ENCODE assay signal across 14 cellular contexts in the genomic region with DNA sequence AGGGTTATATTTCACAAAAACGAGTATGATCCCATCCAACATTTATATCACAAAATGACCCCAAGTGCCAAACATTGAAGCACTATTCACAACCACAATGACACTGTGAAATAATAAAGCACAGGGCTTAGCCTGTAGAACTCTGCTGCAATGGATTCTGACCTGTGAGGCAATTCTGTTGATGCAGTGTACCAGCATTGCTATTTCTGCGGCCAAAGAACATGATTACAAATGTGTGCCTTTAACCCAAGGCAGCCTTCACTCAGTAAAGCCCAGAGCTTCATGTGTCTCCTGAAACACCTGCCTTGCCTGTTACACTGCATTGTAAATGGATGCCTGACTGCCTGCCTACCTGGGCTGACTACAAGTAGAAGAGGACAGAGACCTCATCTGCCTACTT.
DNase-seq lines count a peak whose midpoint lies in the region; ATAC-seq and TF ChIP-seq lines count a peak whose summit lies in the region.
"Had no signal": no experiment of that assay in that cellular context is flagged by ENCODE, and none has a peak within 500 bp of the region (broad histone marks: within the 10 kb centered on the region; RNA-seq: fewer than 3 reads in every experiment).

No MANE protein-coding gene starts in this region.

- no peaks in the 10 kb centered on the region for H4K20me1 ChIP-seq in Loucy (ENCODE audit: insufficient read depth, low read length, poor library complexity, severe bottlenecking)
- H4K20me1 ChIP-seq: BLaER1 treated with 17β-estradiol and CSF1 and Interleukin-3, amounts not matched to agents 10 nM and 100 nM had no signal

- 0 out of 2 replicates have a peak, but pooled peaks cover under 1% of the 10 kb centered on the region for H3K79me2 ChIP-seq in Loucy (ENCODE audit: insufficient read depth, low read length)

- H3K4me1 ChIP-seq in Loucy (ENCODE audit: insufficient read depth, low read length, poor library complexity, severe bottlenecking) = peaks cover 25% of the 10 kb centered on the region
- H3K4me1 ChIP-seq in transverse colon = peaks cover 4 to 16% (median 7%) of the 10 kb centered on the region in 4 donors

- TF ChIP-seq EP300 in transverse colon (IDR thresholded peaks at IDR 0.05; ENCODE audit: low read depth) = no peak

- H3K27me3 ChIP-seq in Loucy (ENCODE audit: insufficient read depth, low read length, poor library complexity, severe bottlenecking) (no peaks in the 10 kb centered on the region), transverse colon (no peaks in the 10 kb centered on the region)
- H3K27me3 ChIP-seq: BLaER1 treated with 17β-estradiol and CSF1 and Interleukin-3, amounts not matched to agents 10 nM and 100 nM had no signal

- no peak overlapping the region for H2AFZ ChIP-seq in Loucy (ENCODE audit: low read length)
- H2AFZ ChIP-seq: GM23338 had no signal

- TF ChIP-seq CTCF in Loucy (conservative IDR thresholded peaks at IDR 0.05; ENCODE audit: low read length) (no peak), transverse colon (IDR thresholded peaks at IDR 0.05) (no peak)

- H3K4me3 ChIP-seq in Loucy (ENCODE audit: low read length, poor library complexity, severe bottlenecking) = no peak overlapping the region
- H3K4me3 ChIP-seq in transverse colon = no peak overlapping the region
- H3K4me3 ChIP-seq: BLaER1 treated with 17β-estradiol and CSF1 and Interleukin-3, amounts not matched to agents 10 nM and 100 nM; GM23338 had no signal

- ATAC-seq in left lobe of liver (peak; percentile 96), GM19324 (IDR thresholded peaks at IDR 0.05; ENCODE audit: low FRiP score, unreplicated experiment) (no peak)
- ATAC-seq: GM23338 had no signal

- H3F3A ChIP-seq in Loucy (ENCODE audit: low read depth) = no peaks in the 10 kb centered on the region

- H3K4me2 ChIP-seq in Loucy (ENCODE audit: low read depth, low read length, poor library complexity, severe bottlenecking) = peak overlapping the region; percentile 3
- H3K4me2 ChIP-seq: BLaER1 treated with 17β-estradiol and CSF1 and Interleukin-3, amounts not matched to agents 10 nM and 100 nM; GM23338 had no signal

- no peaks in the 10 kb centered on the region for H3K9me3 ChIP-seq in Loucy (ENCODE audit: insufficient read depth, low read depth, low read length)
- no peaks in the 10 kb centered on the region for H3K9me3 ChIP-seq in transverse colon
- H3K9me3 ChIP-seq: BLaER1 treated with 17β-estradiol and CSF1 and Interleukin-3, amounts not matched to agents 10 nM and 100 nM had no signal

- 40 to 54% methylated on average over 1 to 2 of the region's 2 CpGs for WGBS in transverse colon (ENCODE audit: low coverage in 1 of 2), 2 donors

- H3K9me2 ChIP-seq in Loucy (replicated peaks; ENCODE audit: low read depth, low read length) = no peaks in the 10 kb centered on the region

- no peak overlapping the region for H3K9ac ChIP-seq in Loucy (ENCODE audit: low read depth, low read length, poor library complexity, severe bottlenecking)
- H3K9ac ChIP-seq: BLaER1 treated with 17β-estradiol and CSF1 and Interleukin-3, amounts not matched to agents 10 nM and 100 nM had no signal

- TF ChIP-seq POLR2A in transverse colon (IDR thresholded peaks at IDR 0.05) = no peak

- in situ Hi-C loops in transverse colon (cut with MboI; ENCODE audit: low pct_ligation_motif_present in 1 of 4, low pct_unique_long_range_greater_than_20kb in 1 of 4, low sequenced_read_pairs in 3 of 4) = loop anchor here in 1 of 4 donors (25.0 kb wide), 1 partner anchor 340 kb away; no protein-coding TSS in a partner anchor

- intact Hi-C loops in transverse colon (cut with DNase I; ENCODE audit: low total_unique reads) = no loop called here

- no peaks in the 10 kb centered on the region; the same call in 1 of the 2 replicates for H3K36me3 ChIP-seq in Loucy (ENCODE audit: insufficient read depth, low read length)
- no peaks in the 10 kb centered on the region for H3K36me3 ChIP-seq in transverse colon
- H3K36me3 ChIP-seq: BLaER1 treated with 17β-estradiol and CSF1 and Interleukin-3, amounts not matched to agents 10 nM and 100 nM had no signal

- H3K27ac ChIP-seq in transverse colon = peak overlapping the region; percentile 11 to 62 (median 14)
- H3K27ac ChIP-seq: BLaER1 treated with 17β-estradiol and CSF1 and Interleukin-3, amounts not matched to agents 10 nM and 100 nM had no signal

- peak; percentile 12 for DNase-seq in NCI-H510A treated with DMSO at 0.1 percent for 48 hours (lab: John Stamatoyannopoulos, UW)
- DNase-seq in NCI-H510A (lab: John Stamatoyannopoulos, UW) = no peak
- peak; percentile 68 for DNase-seq in left lobe of liver (ENCODE audit: low spot score)
- no peak for DNase-seq in transverse colon
- DNase-seq in pons (ENCODE audit: low spot score) = no peak
- DNase-seq: 8988T; Calu3; CD4-positive, CD25-positive, alpha-beta regulatory T cell; DMS 273 treated with DMSO at 0.1 percent for 48 hours; H7 had no signal

Comparison
In these comparisons a context has a peak if more than half of its experiments do, and no peak if none do; other contexts are left out.
1. DNase-seq: peak in NCI-H510A treated with DMSO at 0.1 percent for 48 hours (single experiment) and left lobe of liver (single experiment); none in NCI-H510A (single experiment), transverse colon (single experiment) and pons (single experiment).